In the genomic region with DNA sequence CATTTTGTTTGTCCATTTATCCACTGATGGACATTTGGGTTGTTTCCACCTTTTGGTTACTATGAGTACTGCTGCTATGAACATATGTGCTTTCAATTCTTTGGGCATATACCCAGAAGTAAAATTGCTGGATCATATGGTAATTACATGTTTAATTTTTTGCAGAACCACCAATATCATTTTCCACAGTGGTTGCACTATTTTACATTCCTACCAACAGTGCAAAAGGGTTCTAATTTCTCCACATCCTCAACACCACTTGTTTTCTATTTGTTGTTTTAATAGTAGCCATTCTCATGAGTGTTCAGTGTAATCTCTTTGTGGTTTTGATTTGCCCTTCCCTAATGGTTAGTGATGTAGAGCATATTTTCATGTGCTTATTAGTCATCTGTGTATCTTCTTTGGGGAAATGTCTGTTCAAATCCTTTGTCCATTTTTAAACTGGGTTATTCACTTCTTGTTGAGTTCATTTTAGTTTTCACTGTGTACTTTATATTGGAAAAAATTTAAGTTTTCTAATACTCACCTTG, we compare ENCODE assay signal across 16 cellular contexts.
DNase-seq lines count a peak whose midpoint lies in the region; ATAC-seq and TF ChIP-seq lines count a peak whose summit lies in the region.
"Had no signal": no experiment of that assay in that cellular context is flagged by ENCODE, and none has a peak within 500 bp of the region (broad histone marks: within the 10 kb centered on the region; RNA-seq: fewer than 3 reads in every experiment).

No MANE protein-coding gene starts in this region.

- intact Hi-C loops in OCI-LY7 (cut with micrococcal nuclease; ENCODE audit: unreplicated experiment), result no loop called here

- ATAC-seq in GM21381 (IDR thresholded peaks at IDR 0.05; ENCODE audit: unreplicated experiment), result no peak
- ATAC-seq: activated naive CD4-positive, alpha-beta T cell treated with anti-CD3 and anti-CD28 coated beads, Interleukin-2, amount 50 U/mL, for 72 hours; lower lobe of right lung had no signal

- no peak overlapping the region for H3K4me3 ChIP-seq in OCI-LY7 (ENCODE audit: low read depth, low read length, poor library complexity, severe bottlenecking)
- no peak overlapping the region for H3K4me3 ChIP-seq in epithelial cell of proximal tubule (ENCODE audit: low read depth, low read length)
- no peak overlapping the region for H3K4me3 ChIP-seq in osteoblast (ENCODE audit: insufficient read depth, low read length)
- H3K4me3 ChIP-seq: lower lobe of right lung, transverse colon had no signal

- no peaks in the 10 kb centered on the region for H3K9me3 ChIP-seq in OCI-LY7 (ENCODE audit: low read length)
- peaks cover 4% of the 10 kb centered on the region for H3K9me3 ChIP-seq in osteoblast (ENCODE audit: low read depth, low read length)
- H3K9me3 ChIP-seq: lower lobe of right lung, transverse colon had no signal

- H3K4me2 ChIP-seq in OCI-LY7 (ENCODE audit: low read length) (no peak overlapping the region), osteoblast (ENCODE audit: insufficient read depth, low read length) (no peak overlapping the region)

- H3K4me1 ChIP-seq in OCI-LY7 (ENCODE audit: insufficient read depth, low read length, poor library complexity, severe bottlenecking) (no peaks in the 10 kb centered on the region), osteoblast (ENCODE audit: insufficient read depth, low read length) (peaks cover 7% of the 10 kb centered on the region)
- H3K4me1 ChIP-seq: lower lobe of right lung, transverse colon had no signal

- no TSS peak for BruUV-seq in OCI-LY7 (replicated peaks; lab: Mats Ljungman, UMichigan)

- H3K27ac ChIP-seq in OCI-LY7 (ENCODE audit: low read depth, low read length, poor library complexity, severe bottlenecking) (no peak overlapping the region), osteoblast (ENCODE audit: low read depth, low read length) (peak overlapping the region; percentile 67)
- H3K27ac ChIP-seq: lower lobe of right lung, transverse colon had no signal

- H2AFZ ChIP-seq in OCI-LY7 (ENCODE audit: low read length) (no peak overlapping the region), osteoblast (ENCODE audit: low read length) (no peak overlapping the region)

- DNase-seq in ELR (ENCODE audit: low read depth) (peak; percentile 81), OCI-LY7 (ENCODE audit: low spot score) (no peak), epithelial cell of proximal tubule (ENCODE audit: low read depth) (peak; percentile 13), osteoblast (ENCODE audit: insufficient read length, low spot score, missing footprints) (no peak), NCI-H2196 (lab: John Stamatoyannopoulos, UW; ENCODE audit: unreplicated experiment) (no peak), NCI-H2171 treated with DMSO at 0.1 percent for 48 hours (lab: John Stamatoyannopoulos, UW) (no peak), anterior cingulate cortex (lab: John Stamatoyannopoulos, UW) (no peak)
- DNase-seq: DMS79; lower lobe of right lung; NCI-H1417 treated with DMSO at 0.1 percent for 48 hours; NCI-H526; SHP77 treated with DMSO at 0.1 percent for 48 hours; stimulated activated CD4-positive, alpha-beta T cell treated with anti-CD3 and anti-CD28 coated beads, Interleukin-12 subunit alpha, Interleukin-12 subunit beta, amount 100 ng/mL, for 4 hours; transverse colon had no signal

- H3K36me3 ChIP-seq in OCI-LY7 (ENCODE audit: insufficient read depth, low read length), result no peaks in the 10 kb centered on the region
- no peaks in the 10 kb centered on the region for H3K36me3 ChIP-seq in osteoblast (ENCODE audit: insufficient read depth, low read length)
- H3K36me3 ChIP-seq: lower lobe of right lung, transverse colon had no signal

- H3K79me2 ChIP-seq in OCI-LY7 (ENCODE audit: insufficient read depth, low read depth, low read length) (no peaks in the 10 kb centered on the region), osteoblast (ENCODE audit: insufficient read depth, low read length) (no peaks in the 10 kb centered on the region)

- TF ChIP-seq CTCF in OCI-LY7 (conservative IDR thresholded peaks at IDR 0.05; ENCODE audit: low read length), result 0 out of 2 replicates have a peak, but pooled peaks have one; percentile 13
- peak; percentile 5 for TF ChIP-seq CTCF in epithelial cell of proximal tubule (conservative IDR thresholded peaks at IDR 0.05; ENCODE audit: low read depth, low read length)
- TF ChIP-seq CTCF in osteoblast (IDR thresholded peaks at IDR 0.05; ENCODE audit: extremely low read depth, low read depth, low read length), result peak; percentile 13

- POLR2A ChIA-PET in OCI-LY7 (lab: Charles Lee), result no interaction called here

- no peaks in the 10 kb centered on the region for H3K9me2 ChIP-seq in OCI-LY7 (ENCODE audit: insufficient read depth, low read length)

- no peaks in the 10 kb centered on the region for H4K20me1 ChIP-seq in OCI-LY7 (ENCODE audit: insufficient read depth, low read length)
- no peaks in the 10 kb centered on the region for H4K20me1 ChIP-seq in osteoblast (ENCODE audit: insufficient read depth, low read length)

- CTCF ChIA-PET in OCI-LY7 (lab: Charles Lee; ENCODE audit: unreplicated experiment), result no interaction called here

- H3K27me3 ChIP-seq in osteoblast (ENCODE audit: insufficient read depth, low read length), result no peaks in the 10 kb centered on the region
- H3K27me3 ChIP-seq: transverse colon had no signal

Comparison
In these comparisons a context has a peak if more than half of its experiments do, and no peak if none do; other contexts are left out.
1. DNase-seq: peak in ELR (single experiment) and epithelial cell of proximal tubule (single experiment); none in OCI-LY7 (single experiment), osteoblast (single experiment), NCI-H2196 (single experiment), NCI-H2171 treated with DMSO at 0.1 percent for 48 hours (single experiment) and anterior cingulate cortex (0 of 58).
2. Peak in every context shown above with its lines, with median percentiles within 50 percentile points of each other: CTCF ChIP-seq.